ENCODE assay signal across 8 cellular contexts in genomic region chr10:61899997-61900828, GRCh38. TPM values are rescaled to one million over a fixed set of nuclear protein-coding genes. Genes with fewer than 3 reads are reported as not detected.
DNase-seq lines count a peak whose midpoint lies in the region; ATAC-seq and TF ChIP-seq lines count a peak whose summit lies in the region.

No MANE protein-coding gene starts in this region.

- H3K27ac ChIP-seq in CD4-positive, alpha-beta T cell (ENCODE audit: low read depth, low read length), result peak overlapping the region; percentile 98
- H3K27ac ChIP-seq in epithelial cell of prostate (peak overlapping the region; percentile 96), temporal lobe (ENCODE audit: low read depth, low read length) (peak overlapping the region; percentile 44)

- no peak for TF ChIP-seq CTCF in CD4-positive, alpha-beta T cell (IDR thresholded peaks at IDR 0.05)
- no peak for TF ChIP-seq CTCF in mucosa of descending colon (IDR thresholded peaks at IDR 0.05)

- H3K4me3 Mint-ChIP-seq in CD4-positive, alpha-beta T cell, result peak overlapping the region; percentile 92
- peak overlapping the region; percentile 98 for H3K4me3 Mint-ChIP-seq in activated CD8-positive, alpha-beta memory T cell treated with anti-CD3 and anti-CD28 coated beads, Interleukin-2, amount 10 ng/mL, durations not matched to agents 7 days and 5 days

- no peaks in the 10 kb centered on the region for H3K9me3 Mint-ChIP-seq in CD4-positive, alpha-beta T cell
- H3K9me3 Mint-ChIP-seq in activated CD8-positive, alpha-beta memory T cell treated with anti-CD3 and anti-CD28 coated beads, Interleukin-2, amount 10 ng/mL, durations not matched to agents 7 days and 5 days (ENCODE audit: low read depth), result no peaks in the 10 kb centered on the region

- peak; percentile 35 to 56 (median 49) for DNase-seq in CD4-positive, alpha-beta T cell
- peak; percentile 95 for DNase-seq in NCI-H69 (lab: John Stamatoyannopoulos, UW)
- DNase-seq in activated CD8-positive, alpha-beta memory T cell treated with anti-CD3 and anti-CD28 coated beads, Interleukin-2, amount 10 ng/mL, durations not matched to agents 7 days and 5 days, result peak; percentile 81
- DNase-seq in epithelial cell of prostate (ENCODE audit: low read depth, low spot score), result no peak
- DNase-seq in mucosa of descending colon, result peak; percentile 77 to 88 (median 78)

- H3K4me1 ChIP-seq in mucosa of descending colon (ENCODE audit: low read depth), result peaks cover 39% of the 10 kb centered on the region

- no peaks in the 10 kb centered on the region for H3K9me3 ChIP-seq in CD4-positive, alpha-beta T cell (ENCODE audit: control insufficient read depth, low read length)
- no peaks in the 10 kb centered on the region for H3K9me3 ChIP-seq in mucosa of descending colon

- CTCF ChIA-PET in CD4-positive, alpha-beta T cell (lab: Charles Lee), result interaction anchor here (0.6 to 5.1 kb wide), 6 partner anchors 43 to 345 kb away, joined by 3 to 20 read pairs (median 8); no protein-coding TSS in a partner anchor
- CTCF ChIA-PET in activated CD8-positive, alpha-beta memory T cell treated with anti-CD3 and anti-CD28 coated beads, Interleukin-2, amount 10 ng/mL, durations not matched to agents 7 days and 5 days (lab: Charles Lee), result interaction anchor here (0.6 to 5.2 kb wide), 12 partner anchors 42 to 344 kb away, joined by 3 to 37 read pairs (median 4); no protein-coding TSS in a partner anchor

- H3K27me3 ChIP-seq in CD4-positive, alpha-beta T cell (ENCODE audit: control insufficient read depth, insufficient read depth, low read length), result no peaks in the 10 kb centered on the region

- no peaks in the 10 kb centered on the region for H3K36me3 ChIP-seq in mucosa of descending colon (ENCODE audit: low read depth)

- peak overlapping the region; percentile 36 for H3K4me3 ChIP-seq in mucosa of descending colon

- intact Hi-C loops in CD4-positive, alpha-beta T cell (cut with DNase I, micrococcal nuclease), result loop anchor here (5.0 to 10.0 kb wide), 10 partner anchors 87 to 1995 kb away; partner anchors contain the start of genes CCDC6 (in 1 of the 2), EGR2 (in 1 of the 2) and ZNF365 (in 1 of the 2)
- intact Hi-C loops in mucosa of descending colon (cut with DNase I, micrococcal nuclease), result loop anchor here (5.0 kb wide), 2 partner anchors 137 to 148 kb away; no protein-coding TSS in a partner anchor

- H3K4me1 Mint-ChIP-seq in CD4-positive, alpha-beta T cell (ENCODE audit: low read depth), result peaks cover 51% of the 10 kb centered on the region
- H3K4me1 Mint-ChIP-seq in activated CD8-positive, alpha-beta memory T cell treated with anti-CD3 and anti-CD28 coated beads, Interleukin-2, amount 10 ng/mL, durations not matched to agents 7 days and 5 days, result peaks cover 41% of the 10 kb centered on the region

- peaks cover 30% of the 10 kb centered on the region for H3K36me3 Mint-ChIP-seq in CD4-positive, alpha-beta T cell (ENCODE audit: low read depth)
- peaks cover 8% of the 10 kb centered on the region for H3K36me3 Mint-ChIP-seq in activated CD8-positive, alpha-beta memory T cell treated with anti-CD3 and anti-CD28 coated beads, Interleukin-2, amount 10 ng/mL, durations not matched to agents 7 days and 5 days

- ATAC-seq in CD4-positive, alpha-beta T cell (ENCODE audit: poor library complexity), result peak; percentile 10
- ATAC-seq in GM19351 (IDR thresholded peaks at IDR 0.05; ENCODE audit: unreplicated experiment) (peak; percentile 35), HG03378 (IDR thresholded peaks at IDR 0.05; ENCODE audit: unreplicated experiment) (peak; percentile 24), mucosa of descending colon (peak; percentile 46)
- ATAC-seq in activated CD8-positive, alpha-beta memory T cell treated with anti-CD3 and anti-CD28 coated beads, Interleukin-2, amount 10 ng/mL, durations not matched to agents 7 days and 5 days, result peak; percentile 16

- POLR2A ChIA-PET in CD4-positive, alpha-beta T cell (lab: Charles Lee), result interaction anchor here (0.6 to 8.1 kb wide), 34 partner anchors 15 to 1622 kb away, joined by 3 to 103 read pairs (median 4); partner anchors contain the start of gene EGR2

- H3K27ac Mint-ChIP-seq in CD4-positive, alpha-beta T cell, result peak overlapping the region; percentile 91
- peak overlapping the region; percentile 99 for H3K27ac Mint-ChIP-seq in activated CD8-positive, alpha-beta memory T cell treated with anti-CD3 and anti-CD28 coated beads, Interleukin-2, amount 10 ng/mL, durations not matched to agents 7 days and 5 days

- no peaks in the 10 kb centered on the region for H3K27me3 Mint-ChIP-seq in CD4-positive, alpha-beta T cell
- no peaks in the 10 kb centered on the region for H3K27me3 Mint-ChIP-seq in activated CD8-positive, alpha-beta memory T cell treated with anti-CD3 and anti-CD28 coated beads, Interleukin-2, amount 10 ng/mL, durations not matched to agents 7 days and 5 days

RNA-seq across cellular contexts. Expression of gene ARID5B, which starts 1.3 kb away (rescaled TPM):
- total RNA-seq in CD4-positive, alpha-beta T cell, result 10 to 100 TPM; 49.2 to 51.3 TPM
- 10 to 100 TPM; 34.8 to 35.9 TPM for total RNA-seq in activated CD8-positive, alpha-beta memory T cell treated with anti-CD3 and anti-CD28 coated beads, Interleukin-2, amount 10 ng/mL, durations not matched to agents 7 days and 5 days
- 10 to 100 TPM; 21.9 to 34.1 (median 22.4) TPM for total RNA-seq in mucosa of descending colon
- 11.1 TPM for total RNA-seq in temporal lobe

Comparison
In these comparisons a context has a peak if more than half of its experiments do, and no peak if none do; other contexts are left out.
1. H3K27ac ChIP-seq: peak in every context shown above with its lines; median percentile 98 in CD4-positive, alpha-beta T cell; 96 in epithelial cell of prostate; 44 in temporal lobe.